9 cellular contexts compared by ENCODE assay signal in the genomic region with DNA sequence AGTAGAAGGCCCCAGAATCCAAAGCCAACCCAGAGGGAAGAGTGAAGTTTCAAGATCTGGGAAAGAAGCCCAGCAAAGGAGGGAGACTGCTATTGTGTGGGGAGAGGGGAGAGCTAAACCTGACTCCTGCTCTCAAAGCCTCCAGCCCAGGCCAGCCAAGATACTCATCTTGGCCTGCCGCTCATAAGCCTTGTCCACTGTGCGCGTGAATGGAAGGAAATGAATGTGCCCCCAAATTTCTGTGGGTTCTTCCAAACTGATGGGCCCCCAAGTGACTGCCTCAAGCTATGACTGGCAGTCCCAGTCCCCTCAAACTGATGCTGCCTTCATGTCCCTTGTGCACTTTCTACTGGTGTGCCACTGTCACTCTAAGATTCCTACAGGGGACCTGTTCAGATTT. TPM values are rescaled to one million over a fixed set of nuclear protein-coding genes. Genes with fewer than 3 reads are reported as not detected.
DNase-seq lines count a peak whose midpoint lies in the region; ATAC-seq and TF ChIP-seq lines count a peak whose summit lies in the region.
"Had no signal": no experiment of that assay in that cellular context is flagged by ENCODE, and none has a peak within 500 bp of the region (broad histone marks: within the 10 kb centered on the region; RNA-seq: fewer than 3 reads in every experiment).

No MANE protein-coding gene starts in this region.

- H3K27ac Mint-ChIP-seq in IgD-negative memory B cell, result no peak overlapping the region

- H3K9ac ChIP-seq in smooth muscle cell (ENCODE audit: low read depth), result no peak overlapping the region

- no peak overlapping the region for H2AFZ ChIP-seq in smooth muscle cell (ENCODE audit: low read depth)

- H3K4me1 ChIP-seq in breast epithelium (peaks cover 0 to 4% of the 10 kb centered on the region in 2 donors), smooth muscle cell (ENCODE audit: low read depth) (peaks cover 41% of the 10 kb centered on the region)

- intact Hi-C loops in breast epithelium (cut with DNase I; ENCODE audit: low total_unique reads), result no loop called here

- H3K27me3 ChIP-seq in breast epithelium (no peaks in the 10 kb centered on the region), layer of hippocampus (ENCODE audit: control insufficient read depth, insufficient read depth, low read length) (peaks cover 2% of the 10 kb centered on the region), smooth muscle cell (ENCODE audit: low read depth) (no peaks in the 10 kb centered on the region)

- no peak for TF ChIP-seq POLR2A in breast epithelium (IDR thresholded peaks at IDR 0.05)

- 94% methylated on average over 3 of the region's 3 CpGs for WGBS in smooth muscle cell (ENCODE audit: low lambda C conversion rate)

- no peaks in the 10 kb centered on the region for H3K9me3 Mint-ChIP-seq in IgD-negative memory B cell

- peaks cover 3 to 10% (median 7%) of the 10 kb centered on the region in 3 donors for H3K4me1 Mint-ChIP-seq in IgD-negative memory B cell

- peak overlapping the region; percentile 100 for H3K4me2 ChIP-seq in smooth muscle cell

- TF ChIP-seq CTCF in breast epithelium (IDR thresholded peaks at IDR 0.05) (no peak), smooth muscle cell (IDR thresholded peaks at IDR 0.05; ENCODE audit: borderline replicate concordance, insufficient read depth, poor library complexity, severe bottlenecking) (no peak), omental fat pad (IDR thresholded peaks at IDR 0.05) (no peak)

- peak overlapping the region in 2 of 3 donors; percentile 74 to 86 for H3K4me3 ChIP-seq in breast epithelium
- peak overlapping the region; percentile 97 for H3K4me3 ChIP-seq in smooth muscle cell

- H3K4me3 Mint-ChIP-seq in IgD-negative memory B cell, result peak overlapping the region; percentile 59 to 83 (median 76)

- peaks cover 9% of the 10 kb centered on the region for H3F3A ChIP-seq in smooth muscle cell (ENCODE audit: low read depth)

- peaks cover 15% of the 10 kb centered on the region for H3K27me3 Mint-ChIP-seq in IgD-negative memory B cell

- H3K9me3 ChIP-seq in breast epithelium (no peaks in the 10 kb centered on the region), smooth muscle cell (replicated peaks; ENCODE audit: low read depth) (no peaks in the 10 kb centered on the region)

- peaks cover 41% of the 10 kb centered on the region for H3K79me2 ChIP-seq in smooth muscle cell (ENCODE audit: low read depth)

- H3K36me3 ChIP-seq in breast epithelium (no peaks in the 10 kb centered on the region), smooth muscle cell (ENCODE audit: low read depth) (no peaks in the 10 kb centered on the region)

- H3K27ac ChIP-seq in breast epithelium (no peak overlapping the region), layer of hippocampus (ENCODE audit: low read depth, low read length) (peak overlapping the region; percentile 62), smooth muscle cell (ENCODE audit: low read depth) (no peak overlapping the region)

- H4K20me1 ChIP-seq in smooth muscle cell (ENCODE audit: low read depth), result peaks cover 37% of the 10 kb centered on the region

- no peak for ATAC-seq in GM21381 (IDR thresholded peaks at IDR 0.05; ENCODE audit: unreplicated experiment)
- no peak for ATAC-seq in omental fat pad (ENCODE audit: low FRiP score)
- ATAC-seq in GM19467 (IDR thresholded peaks at IDR 0.05; ENCODE audit: unreplicated experiment), result no peak

- DNase-seq in breast epithelium (ENCODE audit: low spot score in 2 of 2), result no peak
- DNase-seq in smooth muscle cell (lab: John Stamatoyannopoulos, UW; ENCODE audit: unreplicated experiment), result no peak
- no peak for DNase-seq in omental fat pad (ENCODE audit: low spot score)
- no peak for DNase-seq in A172 (ENCODE audit: low spot score)
- DNase-seq: NCI-H187 treated with DMSO at 0.1 percent for 48 hours had no signal

- no peaks in the 10 kb centered on the region for H3K36me3 Mint-ChIP-seq in IgD-negative memory B cell

RNA-seq across cellular contexts. Expression of a gene that starts 2.0 kb away (rescaled TPM):
- polyA plus RNA-seq in IgD-negative memory B cell (0.15 TPM), smooth muscle cell (8.7 and 15.7 TPM in 2 replicates)
- total RNA-seq in breast epithelium (10 to 100 TPM; 11.3 to 18.2 (median 11.5) TPM), smooth muscle cell (8.2 and 12.0 TPM in 2 replicates), omental fat pad (10 to 100 TPM; 21.7 to 67.9 (median 36.8) TPM)
- 6.8 and 15.8 TPM in 2 replicates for total RNA-seq in A172 (2014; rRNA removed; shearing (Covaris generic))
